21 cellular contexts compared by ENCODE assay signal in the genomic region with DNA sequence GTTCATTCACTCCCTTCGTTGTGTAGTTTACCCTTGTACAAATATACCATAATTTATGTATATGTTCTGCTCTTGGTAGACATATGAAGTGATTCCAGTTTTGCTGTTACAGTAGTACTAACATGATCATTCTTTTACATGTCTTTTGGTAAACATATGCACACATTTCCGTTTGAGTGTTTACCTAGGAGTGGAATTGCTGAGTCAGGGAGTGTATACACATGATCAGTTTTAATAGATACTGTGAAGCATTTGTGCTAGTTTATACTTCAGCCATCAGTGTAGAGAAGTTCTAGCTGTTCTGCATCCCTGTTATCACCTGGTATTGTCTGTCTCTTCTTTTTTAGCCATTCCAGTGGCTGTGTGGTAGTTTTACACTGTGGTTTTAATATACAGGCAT. TPM values are rescaled to one million over a fixed set of nuclear protein-coding genes. Genes with fewer than 3 reads are reported as not detected.
"Had no signal": no experiment of that assay in that cellular context is flagged by ENCODE, and none has a peak within 500 bp of the region (broad histone marks: within the 10 kb centered on the region; RNA-seq: fewer than 3 reads in every experiment).

No MANE protein-coding gene starts in this region.

- H3K27ac ChIP-seq: esophagus squamous epithelium, gastroesophageal sphincter, parathyroid adenoma, psoas muscle had no signal

- H3K27me3 ChIP-seq: gastroesophageal sphincter had no signal

- H3K9me3 ChIP-seq: esophagus squamous epithelium had no signal

- H3K4me3 Mint-ChIP-seq: dendritic cell treated with granulocyte-macrophage colony-stimulating factor and Interleukin-4, amounts not matched to agents 40 ng/mL and 50 ng/mL, for 4 days; effector memory CD8-positive, alpha-beta T cell; immature natural killer cell; naive thymus-derived CD4-positive, alpha-beta T cell; nephron progenitor cell; type B pancreatic cell had no signal

- H3K9me3 Mint-ChIP-seq: dendritic cell treated with granulocyte-macrophage colony-stimulating factor and Interleukin-4, amounts not matched to agents 40 ng/mL and 50 ng/mL, for 4 days; effector memory CD8-positive, alpha-beta T cell; immature natural killer cell; naive thymus-derived CD4-positive, alpha-beta T cell; type B pancreatic cell had no signal

- ATAC-seq: effector memory CD8-positive, alpha-beta T cell; gastroesophageal sphincter; left cardiac atrium; left ventricle myocardium superior; naive thymus-derived CD4-positive, alpha-beta T cell; psoas muscle had no signal

- H3K27ac Mint-ChIP-seq: dendritic cell treated with granulocyte-macrophage colony-stimulating factor and Interleukin-4, amounts not matched to agents 40 ng/mL and 50 ng/mL, for 4 days; effector memory CD8-positive, alpha-beta T cell; immature natural killer cell; naive thymus-derived CD4-positive, alpha-beta T cell; nephron progenitor cell; type B pancreatic cell had no signal

- DNase-seq: effector memory CD8-positive, alpha-beta T cell; esophagus squamous epithelium; foreskin fibroblast; glutamatergic neuron; immature natural killer cell; kidney; left cardiac atrium; left ventricle myocardium superior; mesendoderm; naive thymus-derived CD4-positive, alpha-beta T cell; nephron progenitor cell; psoas muscle; small intestine; stimulated activated CD4-positive, alpha-beta T cell treated with anti-CD3 and anti-CD28 coated beads, Interleukin-12 subunit alpha, Interleukin-12 subunit beta, amount 100 ng/mL, for 4 hours; stimulated activated naive CD4-positive, alpha-beta T cell had no signal

- H3K9ac ChIP-seq: parathyroid adenoma had no signal

- H3K4me3 ChIP-seq: esophagus squamous epithelium, gastroesophageal sphincter, lung, psoas muscle had no signal

- H3K4me1 ChIP-seq: parathyroid adenoma, psoas muscle had no signal

- H3K4me1 Mint-ChIP-seq: immature natural killer cell, nephron progenitor cell had no signal

- H3K27me3 Mint-ChIP-seq: dendritic cell treated with granulocyte-macrophage colony-stimulating factor and Interleukin-4, amounts not matched to agents 40 ng/mL and 50 ng/mL, for 4 days; effector memory CD8-positive, alpha-beta T cell; naive thymus-derived CD4-positive, alpha-beta T cell; type B pancreatic cell had no signal

- H2AFZ ChIP-seq: parathyroid adenoma had no signal

- H3K79me2 ChIP-seq: parathyroid adenoma had no signal

RNA-seq across cellular contexts. Expression of gene CYP26C1, which starts 34.5 kb away (rescaled TPM):
- total RNA-seq: left ventricle myocardium superior had no signal
- polyA plus RNA-seq: naive thymus-derived CD4-positive, alpha-beta T cell had no signal

RNA-seq across cellular contexts. Expression of gene CYP26A1, which starts 47.6 kb away (rescaled TPM):
- total RNA-seq: epithelial cell of proximal tubule; esophagus squamous epithelium; gastroesophageal sphincter; left ventricle myocardium superior; lung; naive thymus-derived CD4-positive, alpha-beta T cell; psoas muscle had no signal
- polyA plus RNA-seq: immature natural killer cell; naive thymus-derived CD4-positive, alpha-beta T cell had no signal
